ENCODE assay signal across 7 cellular contexts in the genomic region with DNA sequence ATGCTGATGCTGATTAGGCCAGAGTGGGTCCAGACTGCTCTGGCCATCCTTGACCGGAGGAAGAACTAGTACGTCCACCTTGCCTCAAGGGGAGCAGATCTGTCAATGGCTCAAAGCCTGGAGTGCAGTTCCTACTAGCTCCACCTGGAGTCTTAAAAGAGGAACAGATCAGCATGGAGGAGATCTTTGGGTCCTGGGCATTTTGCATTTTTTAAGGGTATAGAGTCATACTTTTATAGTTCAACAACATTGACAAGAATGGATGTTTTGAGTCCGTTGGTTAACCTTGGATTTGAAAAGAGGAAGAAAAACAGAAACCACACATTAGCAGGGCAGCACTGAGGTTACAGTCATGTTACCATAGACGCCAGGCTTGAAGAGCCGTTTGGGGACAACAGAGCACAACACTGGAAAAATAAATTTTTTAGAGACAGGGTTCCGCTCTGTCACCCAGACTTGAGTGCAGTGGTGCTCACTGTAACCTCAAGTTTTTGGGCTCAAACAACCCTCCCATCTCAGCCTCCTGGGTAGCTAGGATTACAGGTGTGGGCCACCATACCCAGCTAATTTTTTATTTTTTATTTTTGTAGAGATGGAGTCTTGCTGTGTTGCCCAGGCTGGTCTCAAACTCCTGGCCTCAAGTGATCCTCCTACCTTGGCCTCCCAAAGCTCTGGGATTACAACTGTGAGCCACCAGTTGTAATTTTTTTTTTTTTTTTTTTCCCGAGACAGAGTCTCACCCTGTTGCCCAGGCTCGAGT.
DNase-seq lines count a peak whose midpoint lies in the region; ATAC-seq, FAIRE-seq and TF ChIP-seq lines count a peak whose summit lies in the region.

No MANE protein-coding gene starts in this region.

- peak; percentile 43 for TF ChIP-seq CTCF in epithelial cell of proximal tubule (conservative IDR thresholded peaks at IDR 0.05; ENCODE audit: low read depth, low read length)

- no peak overlapping the region for H3K4me3 ChIP-seq in epithelial cell of proximal tubule (ENCODE audit: low read depth, low read length)

- H3K27me3 Mint-ChIP-seq in activated T-cell treated with anti-CD3 and anti-CD28 coated beads, Interleukin-2, amount 50 U/mL, for 24 hours = no peaks in the 10 kb centered on the region

- no peak for FAIRE-seq in urothelium cell line (lab: Jason Lieb, UNC)

- H3K4me1 Mint-ChIP-seq in activated T-cell treated with anti-CD3 and anti-CD28 coated beads, Interleukin-2, amount 50 U/mL, for 24 hours (ENCODE audit: low read depth) = no peaks in the 10 kb centered on the region

- H3K9me3 Mint-ChIP-seq in activated T-cell treated with anti-CD3 and anti-CD28 coated beads, Interleukin-2, amount 50 U/mL, for 24 hours = no peaks in the 10 kb centered on the region

- ATAC-seq in GM18867 (IDR thresholded peaks at IDR 0.05; ENCODE audit: unreplicated experiment) (peak; percentile 66), HG02588 (IDR thresholded peaks at IDR 0.05; ENCODE audit: unreplicated experiment) (peak; percentile 46)

- DNase-seq in MV-4-11 (lab: John Stamatoyannopoulos, UW) (peak; percentile 100), epithelial cell of proximal tubule (ENCODE audit: low read depth) (no peak), NCI-H2081 treated with DMSO at 0.1 percent for 48 hours (lab: John Stamatoyannopoulos, UW) (no peak), urothelium cell line (ENCODE audit: low spot score) (no peak)
- DNase-seq in activated T-cell treated with anti-CD3 and anti-CD28 coated beads, Interleukin-2, amount 50 U/mL, for 24 hours = no peak

- no peak overlapping the region for H3K27ac Mint-ChIP-seq in activated T-cell treated with anti-CD3 and anti-CD28 coated beads, Interleukin-2, amount 50 U/mL, for 24 hours

- H3K4me3 Mint-ChIP-seq in activated T-cell treated with anti-CD3 and anti-CD28 coated beads, Interleukin-2, amount 50 U/mL, for 24 hours = no peak overlapping the region

- H3K36me3 Mint-ChIP-seq in activated T-cell treated with anti-CD3 and anti-CD28 coated beads, Interleukin-2, amount 50 U/mL, for 24 hours (ENCODE audit: low read depth) = no peaks in the 10 kb centered on the region
